Comparison of ENCODE assay signal across 2 cellular contexts in genomic region chr5:139343476-139343875, GRCh38.
TF ChIP-seq lines count a peak whose summit lies in the region.

No MANE protein-coding gene starts in this region.

TF ChIP-seq in GM12878, 131 proteins besides CTCF, POLR2A, EP300 and RAD21:
- TF ChIP-seq TCF12 (IDR thresholded peaks at IDR 0.05; ENCODE audit: low read depth, low read length): no peak
- TF ChIP-seq MLLT1 (IDR thresholded peaks at IDR 0.05): 0 out of 2 replicates have a peak, but pooled peaks have one; percentile 49
- TF ChIP-seq SMAD1 (IDR thresholded peaks at IDR 0.05; ENCODE audit: low read depth, partially characterized antibody): no peak

TF ChIP-seq in GM12891, 5 proteins besides CTCF, POLR2A, EP300 and RAD21:
- no peak for TF ChIP-seq PAX5 (IDR thresholded peaks at IDR 0.05; ENCODE audit: insufficient read depth, low read length, severe bottlenecking)
- no peak for TF ChIP-seq POU2F2 (IDR thresholded peaks at IDR 0.05; ENCODE audit: low read depth, low read length)
- no peak for TF ChIP-seq SPI1 (IDR thresholded peaks at IDR 0.05; ENCODE audit: low read depth, low read length)
- TF ChIP-seq POLR2AphosphoS5 (IDR thresholded peaks at IDR 0.05; ENCODE audit: low read depth, low read length): no peak
- no peak for TF ChIP-seq TAF1 (IDR thresholded peaks at IDR 0.05; ENCODE audit: low read depth, low read length)
